1 cellular context compared by ENCODE assay signal in the genomic region with DNA sequence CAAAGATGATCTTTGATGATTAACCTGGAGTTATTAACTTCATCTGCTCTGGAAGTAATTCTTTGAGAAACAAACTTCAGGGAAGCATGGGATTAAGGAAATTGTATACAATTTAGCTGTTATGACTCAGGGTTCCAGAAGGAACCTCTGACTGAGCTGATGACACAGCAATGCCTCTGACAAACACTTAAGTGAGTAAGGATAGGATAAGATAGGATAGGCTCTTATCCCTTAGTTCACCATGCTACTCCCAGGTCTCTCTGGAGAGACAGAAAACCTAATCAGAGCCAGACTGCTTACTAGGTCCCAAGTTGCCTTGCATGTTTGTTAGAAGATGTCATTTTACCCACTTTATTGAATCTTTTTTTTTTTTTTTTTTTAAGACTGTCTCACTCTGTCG.
TF ChIP-seq lines count a peak whose summit lies in the region.

No MANE protein-coding gene starts in this region.

TF ChIP-seq in IMR-90, 13 proteins besides CTCF, POLR2A, EP300 and RAD21 (continued from another document):
- peak; percentile 37; the same call in 1 of the 2 replicates for TF ChIP-seq MAFK (IDR thresholded peaks at IDR 0.05; ENCODE audit: low read depth, low read length)
- no peak for TF ChIP-seq MAZ (IDR thresholded peaks at IDR 0.05; ENCODE audit: borderline replicate concordance, low read depth, low read length)
- TF ChIP-seq FOS (IDR thresholded peaks at IDR 0.05; ENCODE audit: low read depth, low read length), result peak; percentile 36; the same call in 1 of the 2 replicates
